23 cellular contexts compared by ENCODE assay signal in genomic region chr16:68360971-68361370, GRCh38.
"Had no signal": no experiment of that assay in that cellular context is flagged by ENCODE, and none has a peak within 500 bp of the region (broad histone marks: within the 10 kb centered on the region; RNA-seq: fewer than 3 reads in every experiment).

No MANE protein-coding gene starts in this region.

- H3K9me3 ChIP-seq: esophagus squamous epithelium, right atrium auricular region, stomach, thyroid gland, upper lobe of right lung had no signal

- H3K4me1 ChIP-seq: right atrium auricular region had no signal

- H3K4me3 ChIP-seq: esophagus squamous epithelium, right atrium auricular region, stomach, thyroid gland, upper lobe of right lung had no signal

- H2AFZ ChIP-seq: parathyroid adenoma had no signal

- H3K9ac ChIP-seq: parathyroid adenoma had no signal

- ATAC-seq: naive thymus-derived CD4-positive, alpha-beta T cell; stimulated activated naive B cell treated with anti-CD40 and anti-IgM and Interleukin-4, amounts not matched to agents 10 μg/mL and 1 μg/mL and 100 μg/mL, for 72 hours; upper lobe of right lung had no signal

- DNase-seq: activated CD4-positive, alpha-beta memory T cell treated with anti-CD3 and anti-CD28 coated beads for 36 hours; activated CD4-positive, alpha-beta T cell treated with anti-CD3 and anti-CD28 coated beads, Interleukin-2, amount 10 ng/mL, durations not matched to agents 24 days and 14 days; activated CD4-positive, CD25-positive, alpha-beta regulatory T cell treated with anti-CD3 and anti-CD28 coated beads, Interleukin-2, amount 50 U/mL, for 72 hours; activated CD8-positive, alpha-beta memory T cell treated with anti-CD3 and anti-CD28 coated beads, Interleukin-2, amount 50 U/mL, for 48 hours; activated gamma-delta T cell; activated naive CD4-positive, alpha-beta T cell treated with anti-CD3 and anti-CD28 coated beads, Interleukin-2, amount 10 ng/mL, durations not matched to agents 7 days and 5 days; activated T-cell treated with anti-CD3 and anti-CD28 coated beads, Interleukin-2, amount 50 U/mL, for 24 hours; esophagus squamous epithelium; foreskin melanocyte; mammary epithelial cell; midbrain; occipital lobe; stimulated activated CD4-positive, alpha-beta T cell treated with anti-CD3 and anti-CD28 coated beads, Interleukin-15, amount 100 ng/mL, for 24 hours; stimulated activated CD4-positive, alpha-beta T cell treated with anti-CD3 and anti-CD28 coated beads, Interleukin-2, amount 100 ng/mL, for 24 hours; stimulated activated naive B cell treated with anti-CD40 and anti-IgM and Interleukin-4, amounts not matched to agents 10 μg/mL and 1 μg/mL and 100 μg/mL, for 72 hours; stomach; T-helper 2 cell; thyroid gland; upper lobe of right lung had no signal

- H3K27ac ChIP-seq: epithelial cell of prostate, esophagus squamous epithelium, parathyroid adenoma, right atrium auricular region, stomach, thyroid gland, upper lobe of right lung had no signal

- H3K27me3 ChIP-seq: right atrium auricular region, thyroid gland, upper lobe of right lung had no signal
